16 cellular contexts compared by ENCODE assay signal in the genomic region with DNA sequence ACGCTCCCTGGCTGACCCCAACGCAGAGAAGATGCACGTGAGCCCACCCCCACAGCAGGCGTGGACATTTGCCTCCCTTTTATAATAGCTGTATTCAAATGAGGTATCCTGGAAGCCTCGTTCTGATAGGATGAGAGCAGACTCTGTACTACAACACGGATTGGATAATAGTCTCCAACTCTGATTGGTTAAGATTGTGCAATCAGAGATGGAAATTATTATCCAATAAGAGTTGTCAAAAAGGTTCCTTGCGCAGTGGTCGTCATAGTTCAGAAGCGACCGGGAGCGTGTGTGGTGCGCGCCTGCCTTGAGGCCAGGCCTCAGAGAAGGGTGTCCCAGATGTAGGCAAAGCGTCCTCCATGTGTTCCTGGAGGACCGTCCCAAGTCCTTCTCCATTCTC.
DNase-seq lines count a peak whose midpoint lies in the region; ATAC-seq and TF ChIP-seq lines count a peak whose summit lies in the region.
"Had no signal": no experiment of that assay in that cellular context is flagged by ENCODE, and none has a peak within 500 bp of the region (broad histone marks: within the 10 kb centered on the region; RNA-seq: fewer than 3 reads in every experiment).

No MANE protein-coding gene starts in this region.

- H3K4me2 ChIP-seq in IMR-90 (ENCODE audit: low read depth, low read length) = no peak overlapping the region
- H3K4me2 ChIP-seq: BLaER1 treated with 17β-estradiol and CSF1 and Interleukin-3, amounts not matched to agents 10 nM and 100 nM; GM23338 had no signal

- no peak overlapping the region for H3K23ac ChIP-seq in IMR-90 (ENCODE audit: low read depth, low read length)

- TF ChIP-seq CTCF in 22Rv1 (IDR thresholded peaks at IDR 0.05) = no peak
- no peak for TF ChIP-seq CTCF in IMR-90 (conservative IDR thresholded peaks at IDR 0.05; ENCODE audit: low read depth, low read length)
- no peak for TF ChIP-seq CTCF in glutamatergic neuron (IDR thresholded peaks at IDR 0.05; ENCODE audit: partially characterized antibody, unreplicated experiment)
- TF ChIP-seq CTCF in prostate gland (IDR thresholded peaks at IDR 0.05) = no peak

- DNase-seq in IMR-90 = no peak
- DNase-seq in glutamatergic neuron = no peak
- DNase-seq in prostate gland (ENCODE audit: low spot score) = no peak
- no peak for DNase-seq in left lobe of liver (ENCODE audit: low spot score)
- DNase-seq: ACHN; CD4-positive, alpha-beta T cell; DMS153; DMS79 treated with DMSO at 0.1 percent for 48 hours; EL; H9 had no signal

- H3K4me1 Mint-ChIP-seq in glutamatergic neuron (ENCODE audit: low read depth, unreplicated experiment) = peaks cover 16% of the 10 kb centered on the region

- no peak overlapping the region for H2BK15ac ChIP-seq in IMR-90 (ENCODE audit: low read depth, low read length)

- no peak overlapping the region; the same call in 1 of the 2 replicates for H2AK5ac ChIP-seq in IMR-90 (ENCODE audit: low read depth, low read length)

- dilution Hi-C loops in IMR-90 (cut with HindIII; ENCODE audit: low sequenced_read_pairs, unreplicated experiment) = no loop called here

- peaks cover 3% of the 10 kb centered on the region for H3K4me1 ChIP-seq in IMR-90 (ENCODE audit: control insufficient read depth, insufficient read depth, low read length)
- H3K4me1 ChIP-seq in prostate gland (replicated peaks) = peaks cover 3% of the 10 kb centered on the region

- H3K4ac ChIP-seq in IMR-90 (ENCODE audit: low read depth, low read length) = no peak overlapping the region

- peaks cover 2% of the 10 kb centered on the region for H3K27me3 Mint-ChIP-seq in glutamatergic neuron (ENCODE audit: unreplicated experiment)

- in situ Hi-C loops in IMR-90 (cut with MboI; ENCODE audit: low sequenced_read_pairs) = no loop called here

- no peak overlapping the region for H2BK120ac ChIP-seq in IMR-90 (ENCODE audit: low read depth, low read length)

- no CpG with 5 or more reads among the region's 15 CpGs for WGBS in IMR-90 (ENCODE audit: extremely low coverage in 2 of 2, insufficient read length in 1 of 2), 2 experiments
- WGBS in prostate gland = 93% methylated on average over 15 of the region's 15 CpGs

- peaks cover 2% of the 10 kb centered on the region for H3K9me3 Mint-ChIP-seq in glutamatergic neuron (ENCODE audit: unreplicated experiment)
- H3K9me3 Mint-ChIP-seq: CD4-positive, alpha-beta T cell; GM23338; H9 had no signal

- H3K9me3 ChIP-seq in IMR-90 (ENCODE audit: control insufficient read depth, insufficient read depth, low read length) (no peaks in the 10 kb centered on the region), prostate gland (no peaks in the 10 kb centered on the region)

- H3K4me3 ChIP-seq in IMR-90 (ENCODE audit: insufficient read depth, low read depth, low read length) (no peak overlapping the region), prostate gland (no peak overlapping the region)
- H3K4me3 ChIP-seq: BLaER1 treated with 17β-estradiol and CSF1 and Interleukin-3, amounts not matched to agents 10 nM and 100 nM; GM23338 had no signal

- no peak overlapping the region for H2BK5ac ChIP-seq in IMR-90 (ENCODE audit: low read depth, low read length, poor library complexity, severe bottlenecking)

- peak overlapping the region; percentile 67 for H2BK20ac ChIP-seq in IMR-90 (ENCODE audit: low read depth, low read length)

- TF ChIP-seq POLR2A in IMR-90 (IDR thresholded peaks at IDR 0.05; ENCODE audit: low read depth, low read length) (no peak), prostate gland (IDR thresholded peaks at IDR 0.05) (no peak), GM18505 (IDR thresholded peaks at IDR 0.05; ENCODE audit: borderline replicate concordance, extremely low read depth, insufficient read depth, insufficient read length) (no peak)

- H2AK9ac ChIP-seq in IMR-90 (replicated peaks; ENCODE audit: low read depth, low read length, poor library complexity) = no peak overlapping the region

- BruUV-seq in IMR-90 (replicated peaks; lab: Mats Ljungman, UMichigan) = no TSS peak

- H3K14ac ChIP-seq in IMR-90 (replicated peaks; ENCODE audit: low read depth, low read length) = no peak overlapping the region

- no peak overlapping the region for H4K91ac ChIP-seq in IMR-90 (ENCODE audit: insufficient read depth, low read depth, low read length)

- CTCF ChIA-PET in IMR-90 (lab: Yijun Ruan, JAX) = no interaction called here

- no peak overlapping the region for H3K56ac ChIP-seq in IMR-90 (ENCODE audit: extremely low read depth, insufficient read depth, low read length)

- no peak overlapping the region for H2AFZ ChIP-seq in IMR-90 (replicated peaks; ENCODE audit: low read length, poor library complexity)
- H2AFZ ChIP-seq: GM23338 had no signal

- intact Hi-C loops in IMR-90 (cut with micrococcal nuclease) (no loop called here), prostate gland (cut with DNase I) (no loop called here)

- H3K9me1 ChIP-seq in IMR-90 (ENCODE audit: insufficient read depth, low read length) = peaks cover 5% of the 10 kb centered on the region; the same call in 1 of the 2 replicates

- no peaks in the 10 kb centered on the region for H3K36me3 ChIP-seq in IMR-90 (ENCODE audit: control insufficient read depth, insufficient read depth, low read length)
- no peaks in the 10 kb centered on the region for H3K36me3 ChIP-seq in prostate gland
- H3K36me3 ChIP-seq: BLaER1 treated with 17β-estradiol and CSF1 and Interleukin-3, amounts not matched to agents 10 nM and 100 nM had no signal

- no peak overlapping the region for H3K9ac ChIP-seq in IMR-90 (ENCODE audit: low read depth, low read length)
- H3K9ac ChIP-seq: BLaER1 treated with 17β-estradiol and CSF1 and Interleukin-3, amounts not matched to agents 10 nM and 100 nM had no signal

- peak overlapping the region; percentile 41 for H3K27ac Mint-ChIP-seq in glutamatergic neuron (ENCODE audit: unreplicated experiment)
- H3K27ac Mint-ChIP-seq: CD4-positive, alpha-beta T cell; GM23338; H9 had no signal

- no peak overlapping the region for H4K8ac ChIP-seq in IMR-90 (ENCODE audit: low read depth in 2 of 2, low read length in 2 of 2)

- no peaks in the 10 kb centered on the region for H3K36me3 Mint-ChIP-seq in glutamatergic neuron (ENCODE audit: unreplicated experiment)

- peak overlapping the region; percentile 69 for H3K27ac ChIP-seq in 22Rv1
- no peak overlapping the region for H3K27ac ChIP-seq in IMR-90 (ENCODE audit: insufficient read depth, low read length)
- H3K27ac ChIP-seq in prostate gland = peak overlapping the region; percentile 69
- H3K27ac ChIP-seq: BLaER1 treated with 17β-estradiol and CSF1 and Interleukin-3, amounts not matched to agents 10 nM and 100 nM had no signal

- H3K4me3 Mint-ChIP-seq in glutamatergic neuron (ENCODE audit: unreplicated experiment) = no peak overlapping the region
- H3K4me3 Mint-ChIP-seq: CD4-positive, alpha-beta T cell; GM23338; H9 had no signal

- H3K18ac ChIP-seq in IMR-90 (ENCODE audit: low read depth, low read length) = no peak overlapping the region

- no peak overlapping the region for H4K5ac ChIP-seq in IMR-90 (ENCODE audit: low read depth, low read length)

- H3K79me1 ChIP-seq in IMR-90 (ENCODE audit: low read depth in 1 of 2, low read length in 2 of 2) = no peaks in the 10 kb centered on the region

- ATAC-seq in IMR-90 (ENCODE audit: low read depth) (no peak), GM21528 (IDR thresholded peaks at IDR 0.05; ENCODE audit: low FRiP score, unreplicated experiment) (no peak), GM18505 (IDR thresholded peaks at IDR 0.05; ENCODE audit: unreplicated experiment) (no peak), left lobe of liver (no peak), GM19467 (IDR thresholded peaks at IDR 0.05; ENCODE audit: unreplicated experiment) (no peak)

- POLR2A ChIA-PET in IMR-90 (lab: Charles Lee; ENCODE audit: unreplicated experiment) = no interaction called here

- TF ChIP-seq RAD21 in IMR-90 (IDR thresholded peaks at IDR 0.05; ENCODE audit: low read length) = no peak

- peaks cover 3% of the 10 kb centered on the region; the same call in 1 of the 2 replicates for H4K20me1 ChIP-seq in IMR-90 (ENCODE audit: insufficient read depth, low read length)
- H4K20me1 ChIP-seq: BLaER1 treated with 17β-estradiol and CSF1 and Interleukin-3, amounts not matched to agents 10 nM and 100 nM had no signal

- peaks cover 11% of the 10 kb centered on the region for H3K27me3 ChIP-seq in IMR-90 (ENCODE audit: control insufficient read depth, insufficient read depth, low read length)
- no peaks in the 10 kb centered on the region for H3K27me3 ChIP-seq in prostate gland (replicated peaks; ENCODE audit: insufficient read depth)
- H3K27me3 ChIP-seq: BLaER1 treated with 17β-estradiol and CSF1 and Interleukin-3, amounts not matched to agents 10 nM and 100 nM had no signal

TF ChIP-seq in IMR-90, 13 proteins besides CTCF, POLR2A, EP300 and RAD21:
- TF ChIP-seq CEBPB (IDR thresholded peaks at IDR 0.05; ENCODE audit: low read depth, low read length) (peak; percentile 64), MXI1 (IDR thresholded peaks at IDR 0.05; ENCODE audit: borderline replicate concordance, low read depth, low read length) (no peak)
